11 cellular contexts compared by ENCODE assay signal in the genomic region with DNA sequence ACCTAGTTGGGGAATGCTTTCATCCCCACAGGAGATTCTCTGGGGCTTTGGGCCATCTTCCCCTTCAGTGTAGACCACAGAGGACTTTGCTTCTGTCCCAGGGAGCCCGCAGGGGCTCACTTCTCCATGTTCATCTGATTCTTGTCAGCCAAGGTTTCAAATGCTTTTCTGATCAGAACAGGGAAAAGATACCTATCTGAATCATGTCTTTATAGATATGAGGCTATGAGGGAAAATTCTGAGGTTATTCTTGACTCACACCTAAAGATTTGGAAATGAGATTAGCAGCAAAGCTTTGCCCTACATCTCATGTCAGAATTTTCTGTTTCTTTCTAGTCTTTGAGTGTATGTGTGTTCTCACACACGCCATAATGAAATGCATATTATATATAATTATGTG. TPM values are rescaled to one million over a fixed set of nuclear protein-coding genes. Genes with fewer than 3 reads are reported as not detected.
A peak's percentile ranks its signal among the peaks of the same experiment; 100 is the strongest.
DNase-seq lines count a peak whose midpoint lies in the region; ATAC-seq lines count a peak whose summit lies in the region.
"Had no signal": no experiment of that assay in that cellular context is flagged by ENCODE, and none has a peak within 500 bp of the region (broad histone marks: within the 10 kb centered on the region; RNA-seq: fewer than 3 reads in every experiment).

No MANE protein-coding gene starts in this region.

- no peaks in the 10 kb centered on the region for H3K27me3 Mint-ChIP-seq in CD4-positive, CD25-positive, alpha-beta regulatory T cell
- H3K27me3 Mint-ChIP-seq in activated T-helper 17 cell treated with anti-CD3 and anti-CD28 coated beads, Interleukin-2, amount 50 U/mL, for 72 hours = no peaks in the 10 kb centered on the region

- peak overlapping the region; percentile 92 to 95 (median 93) for H3K27ac Mint-ChIP-seq in CD4-positive, CD25-positive, alpha-beta regulatory T cell
- H3K27ac Mint-ChIP-seq in activated T-helper 17 cell treated with anti-CD3 and anti-CD28 coated beads, Interleukin-2, amount 50 U/mL, for 72 hours = peak overlapping the region; percentile 97

- DNase-seq in CD4-positive, CD25-positive, alpha-beta regulatory T cell = no peak
- no peak for DNase-seq in DMS153 (lab: John Stamatoyannopoulos, UW)
- no peak for DNase-seq in NCI-H1105 (lab: John Stamatoyannopoulos, UW)
- DNase-seq: gastrocnemius medialis, NCI-H446 treated with DMSO at 0.1 percent for 48 hours had no signal

- H3K9me3 Mint-ChIP-seq in CD4-positive, CD25-positive, alpha-beta regulatory T cell = no peaks in the 10 kb centered on the region
- H3K9me3 Mint-ChIP-seq in activated T-helper 17 cell treated with anti-CD3 and anti-CD28 coated beads, Interleukin-2, amount 50 U/mL, for 72 hours = peaks cover 4% of the 10 kb centered on the region

- H3K4me1 ChIP-seq in CD4-positive, CD25-positive, alpha-beta regulatory T cell (ENCODE audit: control insufficient read depth, insufficient read depth, low read length, poor library complexity, severe bottlenecking) = peaks cover 63% of the 10 kb centered on the region
- H3K4me1 ChIP-seq: gastrocnemius medialis had no signal

- peak overlapping the region; percentile 78 for H3K27ac ChIP-seq in CD4-positive, CD25-positive, alpha-beta regulatory T cell (ENCODE audit: insufficient read depth, low read length, poor library complexity, severe bottlenecking)
- H3K27ac ChIP-seq: gastrocnemius medialis had no signal

- H3K4me3 Mint-ChIP-seq in CD4-positive, CD25-positive, alpha-beta regulatory T cell = peak overlapping the region; percentile 57 to 81 (median 71)
- H3K4me3 Mint-ChIP-seq in activated T-helper 17 cell treated with anti-CD3 and anti-CD28 coated beads, Interleukin-2, amount 50 U/mL, for 72 hours = peak overlapping the region; percentile 82

- peak overlapping the region; percentile 68 for H3K4me3 ChIP-seq in CD4-positive, CD25-positive, alpha-beta regulatory T cell (ENCODE audit: low read depth, low read length)
- H3K4me3 ChIP-seq: gastrocnemius medialis had no signal

- H3K36me3 Mint-ChIP-seq in CD4-positive, CD25-positive, alpha-beta regulatory T cell = peaks cover 72% of the 10 kb centered on the region
- H3K36me3 Mint-ChIP-seq in activated T-helper 17 cell treated with anti-CD3 and anti-CD28 coated beads, Interleukin-2, amount 50 U/mL, for 72 hours (ENCODE audit: low read depth) = peaks cover 95% of the 10 kb centered on the region

- no peak for ATAC-seq in CD4-positive, CD25-positive, alpha-beta regulatory T cell (ENCODE audit: low read depth in 2 of 2)
- ATAC-seq in GM18873 (IDR thresholded peaks at IDR 0.05; ENCODE audit: low FRiP score, unreplicated experiment) (peak; percentile 12), HG03108 (IDR thresholded peaks at IDR 0.05; ENCODE audit: unreplicated experiment) (peak; percentile 5), GM21360 (IDR thresholded peaks at IDR 0.05; ENCODE audit: unreplicated experiment) (no peak), GM18907 (IDR thresholded peaks at IDR 0.05; ENCODE audit: unreplicated experiment) (no peak)
- peak; percentile 57 for ATAC-seq in activated T-helper 17 cell treated with anti-CD3 and anti-CD28 coated beads, Interleukin-2, amount 50 U/mL, for 72 hours (replicated peaks)
- ATAC-seq: gastrocnemius medialis, HCT116 had no signal

- H3K4me1 Mint-ChIP-seq in CD4-positive, CD25-positive, alpha-beta regulatory T cell = peaks cover 36 to 77% (median 69%) of the 10 kb centered on the region in 4 donors
- peaks cover 60% of the 10 kb centered on the region for H3K4me1 Mint-ChIP-seq in activated T-helper 17 cell treated with anti-CD3 and anti-CD28 coated beads, Interleukin-2, amount 50 U/mL, for 72 hours

- no peaks in the 10 kb centered on the region for H3K27me3 ChIP-seq in CD4-positive, CD25-positive, alpha-beta regulatory T cell (ENCODE audit: control insufficient read depth, insufficient read depth, low read length)

- H3K36me3 ChIP-seq in CD4-positive, CD25-positive, alpha-beta regulatory T cell (ENCODE audit: control insufficient read depth, insufficient read depth, low read length) = peaks cover 77% of the 10 kb centered on the region
- H3K36me3 ChIP-seq: gastrocnemius medialis had no signal

- no peaks in the 10 kb centered on the region for H3K9me3 ChIP-seq in CD4-positive, CD25-positive, alpha-beta regulatory T cell (ENCODE audit: control insufficient read depth in 2 of 2, low read length in 2 of 2)
- H3K9me3 ChIP-seq: gastrocnemius medialis had no signal

RNA-seq across cellular contexts. Expression of a gene that starts 53.3 kb away (rescaled TPM):
- total RNA-seq in CD4-positive, CD25-positive, alpha-beta regulatory T cell = 13.8 TPM
- polyA plus RNA-seq in CD4-positive, CD25-positive, alpha-beta regulatory T cell = 10 to 100 TPM; 10.8 to 13.3 (median 12.0) TPM
- 10 to 100 TPM; 51.9 to 62.5 TPM for total RNA-seq in activated T-helper 17 cell treated with anti-CD3 and anti-CD28 coated beads, Interleukin-2, amount 50 U/mL, for 72 hours

Comparison
In these comparisons a context has a peak if more than half of its experiments do, and no peak if none do; other contexts are left out.
1. ATAC-seq: peak in GM18873 (single experiment), HG03108 (single experiment) and activated T-helper 17 cell treated with anti-CD3 and anti-CD28 coated beads, Interleukin-2, amount 50 U/mL, for 72 hours (single experiment); none in CD4-positive, CD25-positive, alpha-beta regulatory T cell (0 of 2), GM21360 (single experiment) and GM18907 (single experiment).